In the genomic region with DNA sequence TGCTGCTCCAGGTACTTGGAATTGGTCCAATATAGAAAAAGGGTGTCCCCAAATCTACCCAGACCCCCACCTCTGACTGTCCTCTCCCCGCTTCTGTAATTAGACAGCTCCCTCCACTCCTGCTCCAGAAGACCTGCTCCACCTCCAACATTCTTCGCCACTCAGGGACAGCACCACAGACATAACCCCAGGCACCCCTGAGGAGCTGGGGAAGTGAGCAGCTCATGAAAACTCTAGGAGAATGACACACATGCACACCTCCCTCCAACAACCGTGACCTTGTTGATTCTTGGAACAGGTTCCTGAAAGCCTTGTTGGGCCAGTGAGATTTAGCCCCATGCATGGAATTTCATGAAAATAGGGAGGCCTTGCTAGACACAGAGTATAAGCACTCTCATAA, we compare ENCODE assay signal across 23 cellular contexts. TPM values are rescaled to one million over a fixed set of nuclear protein-coding genes. Genes with fewer than 3 reads are reported as not detected.
DNase-seq lines count a peak whose midpoint lies in the region; ATAC-seq and TF ChIP-seq lines count a peak whose summit lies in the region.
"Had no signal": no experiment of that assay in that cellular context is flagged by ENCODE, and none has a peak within 500 bp of the region (broad histone marks: within the 10 kb centered on the region; RNA-seq: fewer than 3 reads in every experiment).

No MANE protein-coding gene starts in this region.

- H3K9me2 ChIP-seq in PC-3 (replicated peaks; ENCODE audit: low read length) = no peaks in the 10 kb centered on the region

- DNase-seq in PC-3 (peak; percentile 35), thyroid gland (peak; percentile 68 to 71), NCI-H1417 treated with DMSO at 0.1 percent for 48 hours (lab: John Stamatoyannopoulos, UW) (no peak), right cardiac atrium (no peak)
- DNase-seq in activated CD4-positive, alpha-beta T cell treated with anti-CD3 and anti-CD28 coated beads, Interleukin-2, amount 50 U/mL, for 1 hour = no peak
- DNase-seq: C1 segment of cervical spinal cord; Calu3; CD4-positive, alpha-beta memory T cell; COR-L47; DMS53; DMS79 treated with DMSO at 0.1 percent for 48 hours; GF-D8; GM23248; HFFc6 had no signal

- no peak overlapping the region for H3K4me2 ChIP-seq in PC-3 (ENCODE audit: low read length)

- ATAC-seq in PC-3 = no peak
- ATAC-seq in esophagus mucosa = peak; percentile 60
- no peak for ATAC-seq in right cardiac atrium
- no peak for ATAC-seq in HG02642 (IDR thresholded peaks at IDR 0.05; ENCODE audit: poor library complexity, unreplicated experiment)

- no peaks in the 10 kb centered on the region for H4K20me1 ChIP-seq in PC-3 (ENCODE audit: low read length)

- BruUV-seq in PC-3 (replicated peaks; lab: Mats Ljungman, UMichigan) = no TSS peak

- intact Hi-C loops in PC-3 (cut with micrococcal nuclease) = no loop called here
- intact Hi-C loops in thyroid gland (cut with DNase I) = no loop called here
- intact Hi-C loops in right cardiac atrium (cut with DNase I) = no loop called here

- H3K4me1 ChIP-seq in PC-3 (ENCODE audit: insufficient read depth, low read length) = peaks cover 12% of the 10 kb centered on the region
- H3K4me1 ChIP-seq in thyroid gland = peaks cover 11 to 22% of the 10 kb centered on the region in 2 donors
- H3K4me1 ChIP-seq in right cardiac atrium (ENCODE audit: control insufficient read depth, insufficient read depth, low read length) = no peaks in the 10 kb centered on the region

- TF ChIP-seq RAD21 in Ishikawa (IDR thresholded peaks at IDR 0.05; ENCODE audit: low read depth) = no peak

- CTCF ChIA-PET in PC-3 (lab: Charles Lee) = no interaction called here

- TF ChIP-seq POLR2A in thyroid gland (IDR thresholded peaks at IDR 0.05) = no peak

- no peaks in the 10 kb centered on the region for H3K36me3 ChIP-seq in PC-3 (ENCODE audit: low read depth, low read length)
- H3K36me3 ChIP-seq in thyroid gland = no peaks in the 10 kb centered on the region
- H3K36me3 ChIP-seq: HAP-1 had no signal

- POLR2A ChIA-PET in PC-3 (lab: Charles Lee; ENCODE audit: unreplicated experiment) = no interaction called here

- no peak overlapping the region for H2AFZ ChIP-seq in PC-3 (ENCODE audit: low read length)
- H2AFZ ChIP-seq: GM23248 had no signal

- no peak for TF ChIP-seq CTCF in PC-3 (conservative IDR thresholded peaks at IDR 0.05; ENCODE audit: low read depth, low read length)
- no peak for TF ChIP-seq CTCF in thyroid gland (IDR thresholded peaks at IDR 0.05)

- no peak overlapping the region for H3K4me3 ChIP-seq in PC-3 (ENCODE audit: low read length)
- no peak overlapping the region for H3K4me3 ChIP-seq in thyroid gland (replicated peaks in 1 of 3)
- no peak overlapping the region for H3K4me3 ChIP-seq in right cardiac atrium (ENCODE audit: low read length)
- H3K4me3 ChIP-seq: GM23248, HAP-1 had no signal

- H3K27ac ChIP-seq in PC-3 (ENCODE audit: low read length) = no peak overlapping the region
- no peak overlapping the region for H3K27ac ChIP-seq in thyroid gland
- H3K27ac ChIP-seq in right cardiac atrium (ENCODE audit: low read length) = no peak overlapping the region
- H3K27ac ChIP-seq: GM23248 had no signal

- H3K9ac ChIP-seq in PC-3 (ENCODE audit: low read length) = no peak overlapping the region
- H3K9ac ChIP-seq: GM23248 had no signal

- H3K9me3 ChIP-seq in PC-3 (ENCODE audit: low read length) = no peaks in the 10 kb centered on the region
- no peaks in the 10 kb centered on the region for H3K9me3 ChIP-seq in thyroid gland
- H3K9me3 ChIP-seq in right cardiac atrium (ENCODE audit: control insufficient read depth, low read length) = no peaks in the 10 kb centered on the region
- H3K9me3 ChIP-seq: HAP-1 had no signal

- TF ChIP-seq EP300 in Ishikawa (IDR thresholded peaks at IDR 0.05; ENCODE audit: borderline replicate concordance) = no peak

- H3K79me2 ChIP-seq in PC-3 (ENCODE audit: low read length) = no peaks in the 10 kb centered on the region

- H3F3A ChIP-seq in PC-3 (ENCODE audit: low read length, unreplicated experiment) = no peaks in the 10 kb centered on the region

- WGBS in thyroid gland, 2 donors = 32 to 39% methylated on average over 3 of the region's 3 CpGs
- WGBS in right cardiac atrium = 79% methylated on average over 3 of the region's 3 CpGs

- H3K27me3 ChIP-seq in PC-3 (ENCODE audit: low read length) (no peaks in the 10 kb centered on the region), thyroid gland (no peaks in the 10 kb centered on the region), right cardiac atrium (ENCODE audit: control insufficient read depth, insufficient read depth) (no peaks in the 10 kb centered on the region)

TF ChIP-seq in Ishikawa, 13 proteins besides CTCF, POLR2A, EP300 and RAD21:
- TF ChIP-seq TAF1 (IDR thresholded peaks at IDR 0.05; ENCODE audit: low read depth) = no peak
- peak; percentile 26; the same call in 1 of the 2 replicates for TF ChIP-seq TEAD4 (IDR thresholded peaks at IDR 0.05)

RNA-seq across cellular contexts. Expression of gene KRT4, which starts 8.2 kb away (rescaled TPM):
- total RNA-seq in PC-3 (2014; rRNA removed) (20.7 and 23.0 TPM in 2 replicates), esophagus mucosa (1,080 TPM), thyroid gland (under 1 TPM in 1 of 4 donors, not detected in 3; 0.29 TPM), right cardiac atrium (not detected)
- 0.20 TPM for polyA plus RNA-seq in right cardiac atrium
- total RNA-seq: A172; A673; Calu3; CD4-positive, alpha-beta memory T cell; Daoy; G401 had no signal
- polyA plus RNA-seq: CD4-positive, alpha-beta memory T cell; GM23248 had no signal

RNA-seq across cellular contexts. Expression of gene KRT3, which starts 9.8 kb away (rescaled TPM):
- 0.17 and 0.33 TPM in 2 replicates for total RNA-seq in PC-3 (2014; rRNA removed)
- total RNA-seq in esophagus mucosa = 1.0 TPM
- total RNA-seq in thyroid gland = not detected
- total RNA-seq in right cardiac atrium = not detected
- polyA plus RNA-seq in right cardiac atrium = not detected
- total RNA-seq: A172; A673; Calu3; CD4-positive, alpha-beta memory T cell; Daoy; G401; GM23248; HFFc6 had no signal
- polyA plus RNA-seq: BJ; CD4-positive, alpha-beta memory T cell; GM23248 had no signal

RNA-seq across cellular contexts. Expression of gene KRT79, which starts 28.4 kb away (rescaled TPM):
- total RNA-seq in PC-3 (2014; rRNA removed) = 0.46 TPM in 1 of 2 replicates, not detected in the other
- total RNA-seq in esophagus mucosa = 0.32 TPM
- not detected for total RNA-seq in thyroid gland
- total RNA-seq in right cardiac atrium = not detected
- polyA plus RNA-seq in right cardiac atrium = 0.09 TPM
- total RNA-seq: A673; Calu3; CD4-positive, alpha-beta memory T cell; G401; GM23248; HFFc6 had no signal
- polyA plus RNA-seq: BJ; CD4-positive, alpha-beta memory T cell had no signal

RNA-seq across cellular contexts. Expression of gene KRT76, which starts 28.6 kb away (rescaled TPM):
- total RNA-seq in PC-3 (2014; rRNA removed) = not detected in 2 replicates
- 0.08 TPM for total RNA-seq in esophagus mucosa
- total RNA-seq in thyroid gland = not detected
- not detected for total RNA-seq in right cardiac atrium
- polyA plus RNA-seq in right cardiac atrium = not detected
- total RNA-seq: A172; A673; Calu3; CD4-positive, alpha-beta memory T cell; Daoy; G401; GM23248; HFFc6 had no signal
- polyA plus RNA-seq: BJ; CD4-positive, alpha-beta memory T cell; GM23248 had no signal

RNA-seq across cellular contexts. Expression of gene KRT78, which starts 43.1 kb away (rescaled TPM):
- total RNA-seq in PC-3 (2014; rRNA removed) = 0.12 and 0.15 TPM in 2 replicates
- 291 TPM for total RNA-seq in esophagus mucosa
- total RNA-seq in thyroid gland = under 1 TPM in 1 of 4 donors, not detected in 3; 0.40 TPM
- not detected for total RNA-seq in right cardiac atrium
- 0.02 TPM for polyA plus RNA-seq in right cardiac atrium
- total RNA-seq: A172; A673; CD4-positive, alpha-beta memory T cell; Daoy; GM23248 had no signal
- polyA plus RNA-seq: BJ; CD4-positive, alpha-beta memory T cell; GM23248 had no signal

Comparison
In these comparisons a context has a peak if more than half of its experiments do, and no peak if none do; other contexts are left out.
1. DNase-seq: peak in PC-3 (single experiment) and thyroid gland (2 of 2); none in NCI-H1417 treated with DMSO at 0.1 percent for 48 hours (single experiment), right cardiac atrium (0 of 3) and activated CD4-positive, alpha-beta T cell treated with anti-CD3 and anti-CD28 coated beads, Interleukin-2, amount 50 U/mL, for 1 hour (single experiment).
2. RNA of gene KRT4, which starts 8.2 kb away (total RNA-seq): 1,080 TPM in esophagus mucosa (single experiment); 20.7 to 23.0 TPM in PC-3, 0.29 TPM in thyroid gland and not detected in right cardiac atrium; every median in the first group is over 10 times any median in the second.